8 cellular contexts compared by ENCODE assay signal in genomic region chr17:75517277-75517865, GRCh38. TPM values are rescaled to one million over a fixed set of nuclear protein-coding genes. Genes with fewer than 3 reads are reported as not detected.
DNase-seq lines count a peak whose midpoint lies in the region; ATAC-seq lines count a peak whose summit lies in the region.

No MANE protein-coding gene starts in this region.

- peak overlapping the region; percentile 86 for H3K4me3 Mint-ChIP-seq in activated CD4-positive, alpha-beta memory T cell treated with anti-CD3 and anti-CD28 coated beads for 36 hours

- peaks cover 4% of the 10 kb centered on the region for H3K27me3 Mint-ChIP-seq in activated CD4-positive, alpha-beta memory T cell treated with anti-CD3 and anti-CD28 coated beads for 36 hours

- H3K9me3 ChIP-seq in skeletal muscle satellite cell (replicated peaks; ENCODE audit: low read length) = no peaks in the 10 kb centered on the region

- ATAC-seq in HG03457 (IDR thresholded peaks at IDR 0.05; ENCODE audit: unreplicated experiment) = no peak
- ATAC-seq in GM21737 (IDR thresholded peaks at IDR 0.05; ENCODE audit: unreplicated experiment) = no peak

- peak overlapping the region; percentile 95 for H3K4me2 ChIP-seq in skeletal muscle satellite cell (ENCODE audit: low read length)

- no peaks in the 10 kb centered on the region for H3K27me3 ChIP-seq in skeletal muscle satellite cell (ENCODE audit: control insufficient read depth, insufficient read depth, low read length)

- H3K9ac ChIP-seq in skeletal muscle satellite cell (ENCODE audit: low read depth, low read length) = peak overlapping the region; percentile 74

- POLR2A ChIA-PET in activated CD4-positive, alpha-beta memory T cell treated with anti-CD3 and anti-CD28 coated beads for 36 hours (lab: Charles Lee) = interaction anchor here (1.6 to 2.3 kb wide), 2 partner anchors 9 to 18 kb away, joined by 5 to 17 read pairs; partner anchors contain the start of gene LLGL2

- peaks cover 16% of the 10 kb centered on the region for H3K36me3 Mint-ChIP-seq in activated CD4-positive, alpha-beta memory T cell treated with anti-CD3 and anti-CD28 coated beads for 36 hours

- H3K4me3 ChIP-seq in skeletal muscle satellite cell (ENCODE audit: low read length) = peak overlapping the region; percentile 71

- H3K4me1 ChIP-seq in skeletal muscle satellite cell (ENCODE audit: control insufficient read depth, insufficient read depth, low read length) = peaks cover 27% of the 10 kb centered on the region

- H3K27ac Mint-ChIP-seq in activated CD4-positive, alpha-beta memory T cell treated with anti-CD3 and anti-CD28 coated beads for 36 hours = peak overlapping the region; percentile 68

- intact Hi-C loops in activated CD4-positive, alpha-beta memory T cell treated with anti-CD3 and anti-CD28 coated beads for 36 hours (cut with micrococcal nuclease) = loop anchor here (1.0 to 5.0 kb wide), 3 partner anchors 72 to 245 kb away; partner anchors contain the start of genes MIF4GD and SLC25A19

- peak; percentile 15 for DNase-seq in activated gamma-delta T cell treated with Interleukin-2 at 50 U/mL for 16 hours
- DNase-seq in activated gamma-delta T cell (lab: John Stamatoyannopoulos, UW) = no peak
- DNase-seq in activated CD4-positive, alpha-beta memory T cell treated with anti-CD3 and anti-CD28 coated beads for 36 hours = peak; percentile 62
- DNase-seq in germinal center (ENCODE audit: low spot score) = peak; percentile 42
- no peak for DNase-seq in nucleus accumbens (lab: John Stamatoyannopoulos, UW)

- peaks cover 6% of the 10 kb centered on the region for H3K36me3 ChIP-seq in skeletal muscle satellite cell (ENCODE audit: insufficient read depth, low read length)

- H3K9me3 Mint-ChIP-seq in activated CD4-positive, alpha-beta memory T cell treated with anti-CD3 and anti-CD28 coated beads for 36 hours = no peaks in the 10 kb centered on the region

- CTCF ChIA-PET in activated CD4-positive, alpha-beta memory T cell treated with anti-CD3 and anti-CD28 coated beads for 36 hours (lab: Charles Lee) = interaction anchor here (0.9 to 2.0 kb wide), 15 partner anchors 8 to 505 kb away, joined by 3 to 19 read pairs (median 5); partner anchors contain the start of genes GRB2, LLGL2, MRPL58 and SLC25A19

- H3K4me1 Mint-ChIP-seq in activated CD4-positive, alpha-beta memory T cell treated with anti-CD3 and anti-CD28 coated beads for 36 hours (ENCODE audit: low read depth) = peaks cover 17% of the 10 kb centered on the region

RNA-seq across cellular contexts. Expression of gene TSEN54, which starts 1.0 kb away (rescaled TPM):
- total RNA-seq in activated CD4-positive, alpha-beta memory T cell treated with anti-CD3 and anti-CD28 coated beads for 36 hours = 10 to 100 TPM; 34.9 to 39.7 TPM
- total RNA-seq in skeletal muscle satellite cell (2012; rRNA removed) = 8.1 and 9.1 TPM in 2 replicates

RNA-seq across cellular contexts. Expression of gene CASKIN2, which starts 2.0 kb away (rescaled TPM):
- total RNA-seq in activated CD4-positive, alpha-beta memory T cell treated with anti-CD3 and anti-CD28 coated beads for 36 hours = 1 to 10 TPM; 4.7 to 5.3 TPM
- total RNA-seq in skeletal muscle satellite cell (2012; rRNA removed) = 4.6 and 6.1 TPM in 2 replicates

RNA-seq across cellular contexts. Expression of gene LLGL2, which starts 8.1 kb away (rescaled TPM):
- 10 to 100 TPM; 15.6 to 17.1 TPM for total RNA-seq in activated CD4-positive, alpha-beta memory T cell treated with anti-CD3 and anti-CD28 coated beads for 36 hours
- total RNA-seq in skeletal muscle satellite cell (2012; rRNA removed) = not detected in 2 replicates

Comparison
In these comparisons a context has a peak if more than half of its experiments do, and no peak if none do; other contexts are left out.
1. DNase-seq: peak in activated gamma-delta T cell treated with Interleukin-2 at 50 U/mL for 16 hours (single experiment), activated CD4-positive, alpha-beta memory T cell treated with anti-CD3 and anti-CD28 coated beads for 36 hours (single experiment) and germinal center (single experiment); none in activated gamma-delta T cell (single experiment) and nucleus accumbens (0 of 56).